In genomic region chr17:33387406-33387805, GRCh38 we compare ENCODE assay signal across 28 cellular contexts.
"Had no signal": no experiment of that assay in that cellular context is flagged by ENCODE, and none has a peak within 500 bp of the region (broad histone marks: within the 10 kb centered on the region; RNA-seq: fewer than 3 reads in every experiment).

No MANE protein-coding gene starts in this region.

- H3K36me3 ChIP-seq: adrenal gland, ascending aorta, breast epithelium had no signal

- H3K27me3 ChIP-seq: ascending aorta, breast epithelium had no signal

- H3K4me3 ChIP-seq: adrenal gland, ascending aorta, breast epithelium, coronary artery, dorsolateral prefrontal cortex had no signal

- H3K4me1 ChIP-seq: adrenal gland, ascending aorta, breast epithelium had no signal

- DNase-seq: activated B cell treated with CpG ODN at 0.5 μM for 24 hours; activated CD4-positive, alpha-beta T cell treated with anti-CD3 and anti-CD28 coated beads for 48 hours; activated CD4-positive, alpha-beta T cell treated with anti-CD3 and anti-CD28 coated beads, Interleukin-2, amount 50 U/mL, for 1 hour; activated CD4-positive, alpha-beta T cell treated with anti-CD3 and anti-CD28 coated beads, Interleukin-2, amount 50 U/mL, for 48 hours; activated CD8-positive, alpha-beta memory T cell treated with anti-CD3 and anti-CD28 coated beads for 24 hours; activated CD8-positive, alpha-beta T cell treated with anti-CD3 and anti-CD28 coated beads for 36 hours; activated effector memory CD4-positive, alpha-beta T cell treated with Interleukin-2 at 50 U/mL for 16 hours; activated gamma-delta T cell treated with Interleukin-2 at 50 U/mL for 16 hours; activated naive CD4-positive, alpha-beta T cell treated with anti-CD3 and anti-CD28 coated beads, Interleukin-2, amount 50 U/mL, for 16 hours; activated naive CD4-positive, alpha-beta T cell treated with Interleukin-2 at 50 U/mL for 16 hours; activated naive CD8-positive, alpha-beta T cell treated with anti-CD3 and anti-CD28 coated beads for 36 hours; activated naive CD8-positive, alpha-beta T cell treated with anti-CD3 and anti-CD28 coated beads, Interleukin-2, amount 50 U/mL, for 24 hours; activated T-cell treated with anti-CD3 and anti-CD28 coated beads, Interleukin-2, amount 50 U/mL, for 4 hours; adrenal gland; amygdala; dorsolateral prefrontal cortex; effector memory CD4-positive, alpha-beta T cell; endodermal cell; foreskin fibroblast; head of caudate nucleus; T-helper 2 cell had no signal

- H3K27ac ChIP-seq: adrenal gland, ascending aorta, breast epithelium, coronary artery, dorsolateral prefrontal cortex, VCaP had no signal

- H3K9me3 ChIP-seq: adrenal gland, ascending aorta, breast epithelium had no signal

- ATAC-seq: activated CD4-positive, CD25-positive, alpha-beta regulatory T cell treated with anti-CD3 and anti-CD28 coated beads, Interleukin-2, amount 50 U/mL, for 24 hours; activated CD8-positive, alpha-beta T cell treated with anti-CD3 and anti-CD28 coated beads for 36 hours; activated naive CD8-positive, alpha-beta T cell treated with anti-CD3 and anti-CD28 coated beads, Interleukin-2, amount 50 U/mL, for 24 hours; activated T-cell treated with anti-CD3 and anti-CD28 coated beads, Interleukin-2, amount 50 U/mL, for 4 hours; activated T-helper 17 cell treated with anti-CD3 and anti-CD28 coated beads, Interleukin-2, amount 50 U/mL, for 72 hours; esophagus mucosa had no signal
